Comparison of ENCODE assay signal across 1 cellular context in the genomic region with DNA sequence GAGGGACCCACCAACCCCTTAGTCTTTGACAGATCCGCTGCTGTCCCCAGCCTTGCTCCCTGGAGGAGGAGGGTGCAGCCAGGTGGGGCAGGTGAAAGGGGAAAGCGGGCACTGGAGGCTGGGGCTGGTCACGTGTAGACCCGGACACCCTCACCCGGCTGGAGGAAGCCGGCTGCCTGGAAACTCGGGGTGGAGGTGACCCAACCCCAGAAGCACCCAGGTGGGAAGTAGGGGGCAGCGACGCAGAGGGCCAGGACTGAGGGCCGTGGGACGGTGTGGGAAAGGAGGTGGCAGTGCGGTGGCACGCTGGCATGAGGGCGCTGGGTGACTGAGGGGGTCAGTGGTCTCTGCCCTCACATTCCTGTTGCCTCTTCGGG.
TF ChIP-seq lines count a peak whose summit lies in the region.

No MANE protein-coding gene starts in this region.

TF ChIP-seq in HepG2, 621 proteins besides CTCF, POLR2A, EP300 and RAD21 (continued from another document and continues in another):
- TF ChIP-seq HMGA1 (CRISPR knock-in tag; conservative IDR thresholded peaks at IDR 0.05) (no peak), CBX5 (CRISPR knock-in tag; IDR thresholded peaks at IDR 0.05; ENCODE audit: borderline replicate concordance) (no peak), JUND (CRISPR knock-in tag; IDR thresholded peaks at IDR 0.05) (no peak), SRSF4 (IDR thresholded peaks at IDR 0.05; ENCODE audit: low read depth, low read length, poor library complexity, severe bottlenecking) (no peak), MTF2 (CRISPR knock-in tag; IDR thresholded peaks at IDR 0.05; ENCODE audit: borderline replicate concordance) (no peak), RXRB (CRISPR knock-in tag; IDR thresholded peaks at IDR 0.05; ENCODE audit: borderline replicate concordance) (no peak), ZNF350 (CRISPR knock-in tag; IDR thresholded peaks at IDR 0.05; ENCODE audit: borderline replicate concordance, low read depth) (0 out of 2 replicates have a peak, but pooled peaks have one; percentile 7), ZNF343 (CRISPR knock-in tag; IDR thresholded peaks at IDR 0.05) (0 out of 2 replicates have a peak, but pooled peaks have one; percentile 48), ZNF235 (CRISPR knock-in tag; IDR thresholded peaks at IDR 0.05; ENCODE audit: borderline replicate concordance) (no peak), ZNF572 (CRISPR knock-in tag; IDR thresholded peaks at IDR 0.05) (0 out of 2 replicates have a peak, but pooled peaks have one; percentile 41), PAX8 (CRISPR knock-in tag; IDR thresholded peaks at IDR 0.05; ENCODE audit: borderline replicate concordance) (0 out of 2 replicates have a peak, but pooled peaks have one; percentile 8), ZSCAN22 (CRISPR knock-in tag; IDR thresholded peaks at IDR 0.05) (no peak), THAP11 (CRISPR knock-in tag; IDR thresholded peaks at IDR 0.05) (no peak), HNRNPL (IDR thresholded peaks at IDR 0.05; ENCODE audit: low read depth, low read length) (peak; percentile 82), ZNF891 (CRISPR knock-in tag; IDR thresholded peaks at IDR 0.05) (no peak), WIZ (CRISPR knock-in tag; IDR thresholded peaks at IDR 0.05) (0 out of 2 replicates have a peak, but pooled peaks have one; percentile 37), HDAC2 (CRISPR knock-in tag; IDR thresholded peaks at IDR 0.05) (no peak), SPEN (CRISPR knock-in tag; IDR thresholded peaks at IDR 0.05; ENCODE audit: low read depth) (0 out of 2 replicates have a peak, but pooled peaks have one; percentile 52), AKAP8 (CRISPR knock-in tag; IDR thresholded peaks at IDR 0.05) (peak; percentile 88), IRF2 (CRISPR knock-in tag; IDR thresholded peaks at IDR 0.05) (no peak), ZNF589 (CRISPR knock-in tag; conservative IDR thresholded peaks at IDR 0.05) (no peak), ZNF615 (CRISPR knock-in tag; IDR thresholded peaks at IDR 0.05; ENCODE audit: borderline replicate concordance) (no peak), HNF4A (CRISPR knock-in tag; IDR thresholded peaks at IDR 0.05) (no peak), ZNF660 (CRISPR knock-in tag; IDR thresholded peaks at IDR 0.05; ENCODE audit: borderline replicate concordance, low read depth) (no peak), MYC (CRISPR knock-in tag; IDR thresholded peaks at IDR 0.05; ENCODE audit: borderline replicate concordance) (no peak), CBFB (CRISPR knock-in tag; IDR thresholded peaks at IDR 0.05) (no peak), ZFP90 (CRISPR knock-in tag; IDR thresholded peaks at IDR 0.05; ENCODE audit: borderline replicate concordance) (0 out of 2 replicates have a peak, but pooled peaks have one; percentile 25), BRD4 (CRISPR knock-in tag; IDR thresholded peaks at IDR 0.05) (no peak), SRSF9 (IDR thresholded peaks at IDR 0.05; ENCODE audit: borderline replicate concordance, insufficient read depth, low read depth, low read length, poor library complexity, severe bottlenecking) (no peak), ATAD3A (CRISPR knock-in tag; IDR thresholded peaks at IDR 0.05) (no peak), ZBTB21 (CRISPR knock-in tag; IDR thresholded peaks at IDR 0.05) (no peak), ZNF879 (CRISPR knock-in tag; IDR thresholded peaks at IDR 0.05) (no peak), POLR2G (IDR thresholded peaks at IDR 0.05; ENCODE audit: low read depth, low read length) (no peak), TSC22D2 (CRISPR knock-in tag; IDR thresholded peaks at IDR 0.05; ENCODE audit: borderline replicate concordance) (no peak), ZNF598 (CRISPR knock-in tag; IDR thresholded peaks at IDR 0.05; ENCODE audit: borderline replicate concordance) (no peak), ZNF12 (CRISPR knock-in tag; IDR thresholded peaks at IDR 0.05) (no peak), GZF1 (CRISPR knock-in tag; IDR thresholded peaks at IDR 0.05) (no peak; the same call in 1 of the 2 replicates), ZFP37 (CRISPR knock-in tag; IDR thresholded peaks at IDR 0.05; ENCODE audit: borderline replicate concordance) (no peak), SMARCC2 (IDR thresholded peaks at IDR 0.05) (no peak), ZNF234 (CRISPR knock-in tag; conservative IDR thresholded peaks at IDR 0.05) (no peak), DNMT1 (CRISPR knock-in tag; IDR thresholded peaks at IDR 0.05) (0 out of 2 replicates have a peak, but pooled peaks have one; percentile 45)
- TF ChIP-seq, protein P1, sequence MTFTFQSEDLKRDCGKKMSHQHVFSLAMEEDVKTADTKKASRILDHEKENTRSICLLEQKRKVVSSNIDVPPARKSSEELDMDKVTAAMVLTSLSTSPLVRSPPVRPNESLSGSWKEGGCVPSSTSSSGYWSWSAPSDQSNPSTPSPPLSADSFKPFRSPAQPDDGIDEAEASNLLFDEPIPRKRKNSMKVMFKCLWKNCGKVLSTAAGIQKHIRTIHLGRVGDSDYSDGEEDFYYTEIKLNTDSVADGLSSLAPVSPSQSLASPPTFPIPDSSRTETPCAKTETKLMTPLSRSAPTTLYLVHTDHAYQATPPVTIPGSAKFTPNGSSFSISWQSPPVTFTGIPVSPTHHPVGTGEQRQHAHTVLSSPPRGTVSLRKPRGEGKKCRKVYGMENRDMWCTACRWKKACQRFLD (CRISPR knock-in tag; IDR thresholded peaks at IDR 0.05; ENCODE audit: borderline replicate concordance) = 0 out of 2 replicates have a peak, but pooled peaks have one; percentile 26
- TF ChIP-seq, protein P2, sequence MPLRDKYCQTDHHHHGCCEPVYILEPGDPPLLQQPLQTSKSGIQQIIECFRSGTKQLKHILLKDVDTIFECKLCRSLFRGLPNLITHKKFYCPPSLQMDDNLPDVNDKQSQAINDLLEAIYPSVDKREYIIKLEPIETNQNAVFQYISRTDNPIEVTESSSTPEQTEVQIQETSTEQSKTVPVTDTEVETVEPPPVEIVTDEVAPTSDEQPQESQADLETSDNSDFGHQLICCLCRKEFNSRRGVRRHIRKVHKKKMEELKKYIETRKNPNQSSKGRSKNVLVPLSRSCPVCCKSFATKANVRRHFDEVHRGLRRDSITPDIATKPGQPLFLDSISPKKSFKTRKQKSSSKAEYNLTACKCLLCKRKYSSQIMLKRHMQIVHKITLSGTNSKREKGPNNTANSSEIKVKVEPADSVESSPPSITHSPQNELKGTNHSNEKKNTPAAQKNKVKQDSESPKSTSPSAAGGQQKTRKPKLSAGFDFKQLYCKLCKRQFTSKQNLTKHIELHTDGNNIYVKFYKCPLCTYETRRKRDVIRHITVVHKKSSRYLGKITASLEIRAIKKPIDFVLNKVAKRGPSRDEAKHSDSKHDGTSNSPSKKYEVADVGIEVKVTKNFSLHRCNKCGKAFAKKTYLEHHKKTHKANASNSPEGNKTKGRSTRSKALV (CRISPR knock-in tag; IDR thresholded peaks at IDR 0.05) = no peak
- TF ChIP-seq, protein P3, sequence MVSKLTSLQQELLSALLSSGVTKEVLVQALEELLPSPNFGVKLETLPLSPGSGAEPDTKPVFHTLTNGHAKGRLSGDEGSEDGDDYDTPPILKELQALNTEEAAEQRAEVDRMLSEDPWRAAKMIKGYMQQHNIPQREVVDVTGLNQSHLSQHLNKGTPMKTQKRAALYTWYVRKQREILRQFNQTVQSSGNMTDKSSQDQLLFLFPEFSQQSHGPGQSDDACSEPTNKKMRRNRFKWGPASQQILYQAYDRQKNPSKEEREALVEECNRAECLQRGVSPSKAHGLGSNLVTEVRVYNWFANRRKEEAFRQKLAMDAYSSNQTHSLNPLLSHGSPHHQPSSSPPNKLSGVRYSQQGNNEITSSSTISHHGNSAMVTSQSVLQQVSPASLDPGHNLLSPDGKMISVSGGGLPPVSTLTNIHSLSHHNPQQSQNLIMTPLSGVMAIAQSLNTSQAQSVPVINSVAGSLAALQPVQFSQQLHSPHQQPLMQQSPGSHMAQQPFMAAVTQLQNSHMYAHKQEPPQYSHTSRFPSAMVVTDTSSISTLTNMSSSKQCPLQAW (CRISPR knock-in tag; IDR thresholded peaks at IDR 0.05) = 0 out of 2 replicates have a peak, but pooled peaks have one; percentile 45
- TF ChIP-seq, protein P4, sequence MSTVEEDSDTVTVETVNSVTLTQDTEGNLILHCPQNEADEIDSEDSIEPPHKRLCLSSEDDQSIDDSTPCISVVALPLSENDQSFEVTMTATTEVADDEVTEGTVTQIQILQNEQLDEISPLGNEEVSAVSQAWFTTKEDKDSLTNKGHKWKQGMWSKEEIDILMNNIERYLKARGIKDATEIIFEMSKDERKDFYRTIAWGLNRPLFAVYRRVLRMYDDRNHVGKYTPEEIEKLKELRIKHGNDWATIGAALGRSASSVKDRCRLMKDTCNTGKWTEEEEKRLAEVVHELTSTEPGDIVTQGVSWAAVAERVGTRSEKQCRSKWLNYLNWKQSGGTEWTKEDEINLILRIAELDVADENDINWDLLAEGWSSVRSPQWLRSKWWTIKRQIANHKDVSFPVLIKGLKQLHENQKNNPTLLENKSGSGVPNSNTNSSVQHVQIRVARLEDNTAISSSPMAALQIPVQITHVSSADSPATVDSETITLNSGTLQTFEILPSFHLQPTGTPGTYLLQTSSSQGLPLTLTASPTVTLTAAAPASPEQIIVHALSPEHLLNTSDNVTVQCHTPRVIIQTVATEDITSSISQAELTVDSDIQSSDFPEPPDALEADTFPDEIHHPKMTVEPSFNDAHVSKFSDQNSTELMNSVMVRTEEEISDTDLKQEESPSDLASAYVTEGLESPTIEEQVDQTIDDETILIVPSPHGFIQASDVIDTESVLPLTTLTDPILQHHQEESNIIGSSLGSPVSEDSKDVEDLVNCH (CRISPR knock-in tag; IDR thresholded peaks at IDR 0.05) = no peak
- TF ChIP-seq, protein P5, sequence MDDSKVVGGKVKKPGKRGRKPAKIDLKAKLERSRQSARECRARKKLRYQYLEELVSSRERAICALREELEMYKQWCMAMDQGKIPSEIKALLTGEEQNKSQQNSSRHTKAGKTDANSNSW (CRISPR knock-in tag; IDR thresholded peaks at IDR 0.05; ENCODE audit: borderline replicate concordance) = no peak
- TF ChIP-seq, protein P6, sequence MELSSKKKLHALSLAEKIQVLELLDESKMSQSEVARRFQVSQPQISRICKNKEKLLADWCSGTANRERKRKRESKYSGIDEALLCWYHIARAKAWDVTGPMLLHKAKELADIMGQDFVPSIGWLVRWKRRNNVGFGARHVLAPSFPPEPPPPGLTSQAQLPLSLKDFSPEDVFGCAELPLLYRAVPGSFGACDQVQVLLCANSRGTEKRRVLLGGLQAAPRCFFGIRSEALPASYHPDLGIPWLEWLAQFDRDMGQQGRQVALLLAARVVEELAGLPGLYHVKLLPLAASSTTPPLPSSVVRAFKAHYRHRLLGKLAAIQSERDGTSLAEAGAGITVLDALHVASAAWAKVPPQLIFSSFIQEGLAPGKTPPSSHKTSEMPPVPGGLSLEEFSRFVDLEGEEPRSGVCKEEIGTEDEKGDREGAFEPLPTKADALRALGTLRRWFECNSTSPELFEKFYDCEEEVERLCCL (CRISPR knock-in tag; IDR thresholded peaks at IDR 0.05; ENCODE audit: borderline replicate concordance) = no peak
- TF ChIP-seq, protein P7, sequence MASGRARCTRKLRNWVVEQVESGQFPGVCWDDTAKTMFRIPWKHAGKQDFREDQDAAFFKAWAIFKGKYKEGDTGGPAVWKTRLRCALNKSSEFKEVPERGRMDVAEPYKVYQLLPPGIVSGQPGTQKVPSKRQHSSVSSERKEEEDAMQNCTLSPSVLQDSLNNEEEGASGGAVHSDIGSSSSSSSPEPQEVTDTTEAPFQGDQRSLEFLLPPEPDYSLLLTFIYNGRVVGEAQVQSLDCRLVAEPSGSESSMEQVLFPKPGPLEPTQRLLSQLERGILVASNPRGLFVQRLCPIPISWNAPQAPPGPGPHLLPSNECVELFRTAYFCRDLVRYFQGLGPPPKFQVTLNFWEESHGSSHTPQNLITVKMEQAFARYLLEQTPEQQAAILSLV (CRISPR knock-in tag; IDR thresholded peaks at IDR 0.05; ENCODE audit: borderline replicate concordance) = 0 out of 2 replicates have a peak, but pooled peaks have one; percentile 21
- TF ChIP-seq, protein P8, sequence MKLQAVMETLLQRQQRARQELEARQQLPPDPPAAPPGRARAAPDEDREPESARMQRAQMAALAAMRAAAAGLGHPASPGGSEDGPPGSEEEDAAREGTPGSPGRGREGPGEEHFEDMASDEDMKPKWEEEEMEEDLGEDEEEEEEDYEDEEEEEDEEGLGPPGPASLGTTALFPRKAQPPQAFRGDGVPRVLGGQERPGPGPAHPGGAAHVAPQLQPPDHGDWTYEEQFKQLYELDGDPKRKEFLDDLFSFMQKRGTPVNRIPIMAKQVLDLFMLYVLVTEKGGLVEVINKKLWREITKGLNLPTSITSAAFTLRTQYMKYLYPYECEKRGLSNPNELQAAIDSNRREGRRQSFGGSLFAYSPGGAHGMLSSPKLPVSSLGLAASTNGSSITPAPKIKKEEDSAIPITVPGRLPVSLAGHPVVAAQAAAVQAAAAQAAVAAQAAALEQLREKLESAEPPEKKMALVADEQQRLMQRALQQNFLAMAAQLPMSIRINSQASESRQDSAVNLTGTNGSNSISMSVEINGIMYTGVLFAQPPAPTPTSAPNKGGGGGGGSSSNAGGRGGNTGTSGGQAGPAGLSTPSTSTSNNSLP (IDR thresholded peaks at IDR 0.05; ENCODE audit: low read depth, low read length) = no peak
- TF ChIP-seq, protein P9, sequence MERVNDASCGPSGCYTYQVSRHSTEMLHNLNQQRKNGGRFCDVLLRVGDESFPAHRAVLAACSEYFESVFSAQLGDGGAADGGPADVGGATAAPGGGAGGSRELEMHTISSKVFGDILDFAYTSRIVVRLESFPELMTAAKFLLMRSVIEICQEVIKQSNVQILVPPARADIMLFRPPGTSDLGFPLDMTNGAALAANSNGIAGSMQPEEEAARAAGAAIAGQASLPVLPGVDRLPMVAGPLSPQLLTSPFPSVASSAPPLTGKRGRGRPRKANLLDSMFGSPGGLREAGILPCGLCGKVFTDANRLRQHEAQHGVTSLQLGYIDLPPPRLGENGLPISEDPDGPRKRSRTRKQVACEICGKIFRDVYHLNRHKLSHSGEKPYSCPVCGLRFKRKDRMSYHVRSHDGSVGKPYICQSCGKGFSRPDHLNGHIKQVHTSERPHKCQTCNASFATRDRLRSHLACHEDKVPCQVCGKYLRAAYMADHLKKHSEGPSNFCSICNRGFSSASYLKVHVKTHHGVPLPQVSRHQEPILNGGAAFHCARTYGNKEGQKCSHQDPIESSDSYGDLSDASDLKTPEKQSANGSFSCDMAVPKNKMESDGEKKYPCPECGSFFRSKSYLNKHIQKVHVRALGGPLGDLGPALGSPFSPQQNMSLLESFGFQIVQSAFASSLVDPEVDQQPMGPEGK (CRISPR knock-in tag; IDR thresholded peaks at IDR 0.05) = no peak
- TF ChIP-seq, protein P10, sequence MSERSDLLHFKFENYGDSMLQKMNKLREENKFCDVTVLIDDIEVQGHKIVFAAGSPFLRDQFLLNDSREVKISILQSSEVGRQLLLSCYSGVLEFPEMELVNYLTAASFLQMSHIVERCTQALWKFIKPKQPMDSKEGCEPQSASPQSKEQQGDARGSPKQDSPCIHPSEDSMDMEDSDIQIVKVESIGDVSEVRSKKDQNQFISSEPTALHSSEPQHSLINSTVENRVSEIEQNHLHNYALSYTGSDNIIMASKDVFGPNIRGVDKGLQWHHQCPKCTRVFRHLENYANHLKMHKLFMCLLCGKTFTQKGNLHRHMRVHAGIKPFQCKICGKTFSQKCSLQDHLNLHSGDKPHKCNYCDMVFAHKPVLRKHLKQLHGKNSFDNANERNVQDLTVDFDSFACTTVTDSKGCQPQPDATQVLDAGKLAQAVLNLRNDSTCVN (CRISPR knock-in tag; IDR thresholded peaks at IDR 0.05; ENCODE audit: borderline replicate concordance) = peak; percentile 8; the same call in 1 of the 2 replicates
